In genomic region chr1:117122297-117123025, GRCh38 we compare ENCODE assay signal across 8 cellular contexts. TPM values are rescaled to one million over a fixed set of nuclear protein-coding genes. Genes with fewer than 3 reads are reported as not detected.
DNase-seq lines count a peak whose midpoint lies in the region; ATAC-seq and TF ChIP-seq lines count a peak whose summit lies in the region.

No MANE protein-coding gene starts in this region.

- H3K9me3 ChIP-seq in A673 (ENCODE audit: low read depth, low read length, poor library complexity, severe bottlenecking) (no peaks in the 10 kb centered on the region), Karpas-422 (ENCODE audit: low read length) (no peaks in the 10 kb centered on the region), colonic mucosa (no peaks in the 10 kb centered on the region), mucosa of stomach (ENCODE audit: control insufficient read depth, low read length) (no peaks in the 10 kb centered on the region)

- DNase-seq in A673 (ENCODE audit: low spot score), result no peak
- no peak for DNase-seq in Karpas-422
- no peak for DNase-seq in colonic mucosa
- DNase-seq in stimulated activated naive CD4-positive, alpha-beta T cell (lab: John Stamatoyannopoulos, UW), result no peak
- DNase-seq in GM10266 (ENCODE audit: extremely low spot score), result no peak
- no peak for DNase-seq in stimulated activated CD4-positive, alpha-beta T cell treated with anti-CD3 and anti-CD28 coated beads, Interleukin-15, amount 100 ng/mL, for 24 hours

- intact Hi-C loops in A673 (cut with micrococcal nuclease; ENCODE audit: unreplicated experiment) (loop anchor here (1.0 to 5.0 kb wide), 2 partner anchors 55 to 162 kb away; no protein-coding TSS in a partner anchor), colonic mucosa (cut with DNase I) (no loop called here)

- H3K36me3 ChIP-seq in A673 (ENCODE audit: insufficient read depth, low read length, poor library complexity, severe bottlenecking), result no peaks in the 10 kb centered on the region
- H3K36me3 ChIP-seq in Karpas-422 (ENCODE audit: insufficient read depth, low read length), result no peaks in the 10 kb centered on the region
- H3K36me3 ChIP-seq in colonic mucosa, result no peaks in the 10 kb centered on the region
- no peaks in the 10 kb centered on the region for H3K36me3 ChIP-seq in mucosa of stomach (ENCODE audit: control insufficient read depth, insufficient read depth, low read length)

- TF ChIP-seq CTCF in A673 (conservative IDR thresholded peaks at IDR 0.05; ENCODE audit: low read depth, low read length) (no peak), colonic mucosa (IDR thresholded peaks at IDR 0.05) (peak; percentile 6), GM10266 (IDR thresholded peaks at IDR 0.05; ENCODE audit: control insufficient read depth, insufficient read depth, low read depth, missing control alignments) (no peak)

- H4K20me1 ChIP-seq in Karpas-422 (ENCODE audit: insufficient read depth, low read depth, low read length), result no peaks in the 10 kb centered on the region

- H3K4me2 ChIP-seq in Karpas-422 (ENCODE audit: low read depth, low read length, poor library complexity, severe bottlenecking), result peak overlapping the region; percentile 35

- peak overlapping the region; percentile 59 for H3K4me3 ChIP-seq in A673 (ENCODE audit: low read depth, low read length, poor library complexity, severe bottlenecking)
- H3K4me3 ChIP-seq in Karpas-422 (ENCODE audit: low read length), result no peak overlapping the region
- H3K4me3 ChIP-seq in colonic mucosa, result peak overlapping the region; percentile 45
- H3K4me3 ChIP-seq in mucosa of stomach (ENCODE audit: low read length), result peak overlapping the region; percentile 57

- no peaks in the 10 kb centered on the region for H3K4me1 ChIP-seq in A673 (ENCODE audit: insufficient read depth, low read length, poor library complexity, severe bottlenecking)
- no peaks in the 10 kb centered on the region for H3K4me1 ChIP-seq in Karpas-422 (ENCODE audit: low read length)
- H3K4me1 ChIP-seq in colonic mucosa, result no peaks in the 10 kb centered on the region
- peaks cover 14% of the 10 kb centered on the region for H3K4me1 ChIP-seq in mucosa of stomach (ENCODE audit: control insufficient read depth, insufficient read depth, low read length)

- no peaks in the 10 kb centered on the region for H3K79me2 ChIP-seq in Karpas-422 (ENCODE audit: low read length)

- H3K27ac ChIP-seq in A673 (ENCODE audit: low read depth, low read length, poor library complexity, severe bottlenecking) (peak overlapping the region; percentile 82), Karpas-422 (ENCODE audit: low read length) (no peak overlapping the region), colonic mucosa (peak overlapping the region; percentile 72)

- H3K9ac ChIP-seq in Karpas-422 (ENCODE audit: low read length) (no peak overlapping the region), colonic mucosa (ENCODE audit: low read depth in 2 of 2, low read length in 2 of 2) (peak overlapping the region; percentile 64 to 72), mucosa of stomach (ENCODE audit: low read length) (peak overlapping the region; percentile 92)

- CTCF ChIA-PET in A673 (lab: Charles Lee), result interaction anchor here (0.5 to 1.3 kb wide), 2 partner anchors 66 to 162 kb away, joined by 5 to 13 read pairs; no protein-coding TSS in a partner anchor

- POLR2A ChIA-PET in A673 (lab: Charles Lee; ENCODE audit: low non-redundant PET), result interaction anchor here (0.6 kb wide), 1 partner anchor 359 kb away, joined by 3 read pairs; no protein-coding TSS in a partner anchor

- H3K27me3 ChIP-seq in A673 (replicated peaks; ENCODE audit: insufficient read depth, low read depth, low read length, poor library complexity) (peaks cover 8% of the 10 kb centered on the region), Karpas-422 (ENCODE audit: low read length) (no peaks in the 10 kb centered on the region), colonic mucosa (no peaks in the 10 kb centered on the region), mucosa of stomach (ENCODE audit: control insufficient read depth, insufficient read depth, low read length) (no peaks in the 10 kb centered on the region)

- no peak for ATAC-seq in GM18909 (IDR thresholded peaks at IDR 0.05; ENCODE audit: poor library complexity, unreplicated experiment)

- H2AFZ ChIP-seq in Karpas-422 (ENCODE audit: low read length), result no peak overlapping the region

- H3K9me2 ChIP-seq in Karpas-422 (replicated peaks; ENCODE audit: insufficient read depth, low read length), result no peaks in the 10 kb centered on the region

- no TSS peak for BruUV-seq in A673 (replicated peaks; lab: Mats Ljungman, UMichigan)

RNA-seq across cellular contexts. Expression of gene TRIM45, which starts 0.9 kb away (rescaled TPM):
- 3.2 and 6.7 TPM in 2 replicates for total RNA-seq in A673 (2021)
- not detected in 2 replicates for total RNA-seq in Karpas-422 (2014; rRNA removed; shearing (Covaris generic); ENCODE audit: low replicate concordance)
- 1 to 10 TPM; 1.2 to 4.1 TPM for total RNA-seq in colonic mucosa
